In genomic region chr22:23402275-23403151, GRCh38 we compare ENCODE assay signal across 9 cellular contexts.
DNase-seq lines count a peak whose midpoint lies in the region; ATAC-seq, FAIRE-seq and TF ChIP-seq lines count a peak whose summit lies in the region.
"Had no signal": no experiment of that assay in that cellular context is flagged by ENCODE, and none has a peak within 500 bp of the region (broad histone marks: within the 10 kb centered on the region; RNA-seq: fewer than 3 reads in every experiment).

No MANE protein-coding gene starts in this region.

- H4K20me1 ChIP-seq in osteoblast (ENCODE audit: insufficient read depth, low read length): peaks cover 4% of the 10 kb centered on the region

- intact Hi-C loops in activated T-helper 2 cell treated with anti-CD3 and anti-CD28 coated beads, Interferon-gamma antibody, Interleukin-2, Interleukin-4, amounts not matched to agents 10 μg/mL and 5 μg/mL and 100 μg/mL, durations not matched to agents 14 hours and 24 hours and 36 hours (cut with micrococcal nuclease): no loop called here

- H3K4me1 ChIP-seq in osteoblast (ENCODE audit: insufficient read depth, low read length): no peaks in the 10 kb centered on the region

- peaks cover 2% of the 10 kb centered on the region for H3K27me3 Mint-ChIP-seq in activated T-helper 2 cell treated with anti-CD3 and anti-CD28 coated beads, Interferon-gamma antibody, Interleukin-2, Interleukin-4, amounts not matched to agents 10 μg/mL and 5 μg/mL and 100 μg/mL, durations not matched to agents 14 hours and 24 hours and 36 hours (ENCODE audit: low read depth)

- H3K4me3 Mint-ChIP-seq in activated T-helper 2 cell treated with anti-CD3 and anti-CD28 coated beads, Interferon-gamma antibody, Interleukin-2, Interleukin-4, amounts not matched to agents 10 μg/mL and 5 μg/mL and 100 μg/mL, durations not matched to agents 14 hours and 24 hours and 36 hours (ENCODE audit: low read depth): no peak overlapping the region
- H3K4me3 Mint-ChIP-seq: dendritic cell treated with granulocyte-macrophage colony-stimulating factor and Interleukin-4, amounts not matched to agents 40 ng/mL and 50 ng/mL, for 4 days had no signal

- H3K36me3 ChIP-seq in osteoblast (ENCODE audit: insufficient read depth, low read length): no peaks in the 10 kb centered on the region

- TF ChIP-seq CTCF in osteoblast (IDR thresholded peaks at IDR 0.05; ENCODE audit: extremely low read depth, low read depth, low read length): no peak

- H3K27ac ChIP-seq in osteoblast (ENCODE audit: low read depth, low read length): no peak overlapping the region

- H3K4me3 ChIP-seq in osteoblast (ENCODE audit: insufficient read depth, low read length): no peak overlapping the region

- no peaks in the 10 kb centered on the region for H3K9me3 Mint-ChIP-seq in activated T-helper 2 cell treated with anti-CD3 and anti-CD28 coated beads, Interferon-gamma antibody, Interleukin-2, Interleukin-4, amounts not matched to agents 10 μg/mL and 5 μg/mL and 100 μg/mL, durations not matched to agents 14 hours and 24 hours and 36 hours
- H3K9me3 Mint-ChIP-seq: dendritic cell treated with granulocyte-macrophage colony-stimulating factor and Interleukin-4, amounts not matched to agents 40 ng/mL and 50 ng/mL, for 4 days had no signal

- H3K4me1 Mint-ChIP-seq in activated T-helper 2 cell treated with anti-CD3 and anti-CD28 coated beads, Interferon-gamma antibody, Interleukin-2, Interleukin-4, amounts not matched to agents 10 μg/mL and 5 μg/mL and 100 μg/mL, durations not matched to agents 14 hours and 24 hours and 36 hours (ENCODE audit: low read depth): no peaks in the 10 kb centered on the region

- no peaks in the 10 kb centered on the region for H3K36me3 Mint-ChIP-seq in activated T-helper 2 cell treated with anti-CD3 and anti-CD28 coated beads, Interferon-gamma antibody, Interleukin-2, Interleukin-4, amounts not matched to agents 10 μg/mL and 5 μg/mL and 100 μg/mL, durations not matched to agents 14 hours and 24 hours and 36 hours (ENCODE audit: low read depth)

- DNase-seq in EL (peak; percentile 31), NCI-H526 treated with DMSO at 0.1 percent for 48 hours (lab: John Stamatoyannopoulos, UW) (peak; percentile 70), germinal center (ENCODE audit: low spot score) (peak; percentile 82), osteoblast (ENCODE audit: insufficient read length, low spot score, missing footprints) (peak; percentile 89), urothelium cell line (ENCODE audit: low spot score) (peak; percentile 59)
- peak; percentile 26 for DNase-seq in activated T-helper 2 cell treated with anti-CD3 and anti-CD28 coated beads, Interferon-gamma antibody, Interleukin-2, Interleukin-4, amounts not matched to agents 10 μg/mL and 5 μg/mL and 100 μg/mL, durations not matched to agents 14 hours and 24 hours and 36 hours (ENCODE audit: low spot score)

- FAIRE-seq in urothelium cell line (lab: Jason Lieb, UNC): no peak

- no peaks in the 10 kb centered on the region for H3K27me3 ChIP-seq in osteoblast (ENCODE audit: insufficient read depth, low read length)

- no peaks in the 10 kb centered on the region for H3K79me2 ChIP-seq in osteoblast (ENCODE audit: insufficient read depth, low read length)

- H3K9me3 ChIP-seq in osteoblast (ENCODE audit: low read depth, low read length): no peaks in the 10 kb centered on the region

- no peak overlapping the region for H3K27ac Mint-ChIP-seq in activated T-helper 2 cell treated with anti-CD3 and anti-CD28 coated beads, Interferon-gamma antibody, Interleukin-2, Interleukin-4, amounts not matched to agents 10 μg/mL and 5 μg/mL and 100 μg/mL, durations not matched to agents 14 hours and 24 hours and 36 hours
- H3K27ac Mint-ChIP-seq: dendritic cell treated with granulocyte-macrophage colony-stimulating factor and Interleukin-4, amounts not matched to agents 40 ng/mL and 50 ng/mL, for 4 days had no signal

- no peak overlapping the region for H3K4me2 ChIP-seq in osteoblast (ENCODE audit: insufficient read depth, low read length)

- H2AFZ ChIP-seq in osteoblast (ENCODE audit: low read length): no peak overlapping the region

- peak; percentile 62 for ATAC-seq in HG02885 (IDR thresholded peaks at IDR 0.05; ENCODE audit: poor library complexity, unreplicated experiment)
- no peak for ATAC-seq in HG02571 (IDR thresholded peaks at IDR 0.05; ENCODE audit: unreplicated experiment)

Comparison
In these comparisons a context has a peak if more than half of its experiments do, and no peak if none do; other contexts are left out.
1. DNase-seq: peak in every context shown above with its lines; median percentile 89 in osteoblast; 82 in germinal center; 70 in NCI-H526 treated with DMSO at 0.1 percent for 48 hours; 59 in urothelium cell line; 31 in EL; 26 in activated T-helper 2 cell treated with anti-CD3 and anti-CD28 coated beads, Interferon-gamma antibody, Interleukin-2, Interleukin-4, amounts not matched to agents 10 μg/mL and 5 μg/mL and 100 μg/mL, durations not matched to agents 14 hours and 24 hours and 36 hours.